In genomic region chr3:62875103-62876002, GRCh38 we compare ENCODE assay signal across 9 cellular contexts. TPM values are rescaled to one million over a fixed set of nuclear protein-coding genes. Genes with fewer than 3 reads are reported as not detected.
DNase-seq lines count a peak whose midpoint lies in the region; ATAC-seq and TF ChIP-seq lines count a peak whose summit lies in the region.
"Had no signal": no experiment of that assay in that cellular context is flagged by ENCODE, and none has a peak within 500 bp of the region (broad histone marks: within the 10 kb centered on the region; RNA-seq: fewer than 3 reads in every experiment).

TSS of gene CADPS (minus strand) at chr3:62875416. CDS start at chr3:62875029, 387 bp downstream.

- peaks cover 17% of the 10 kb centered on the region for H3K4me1 ChIP-seq in smooth muscle cell (ENCODE audit: low read depth)

- H3K36me3 Mint-ChIP-seq in activated B cell treated with CpG ODN at 0.5 μM for 24 hours (ENCODE audit: low read depth): no peaks in the 10 kb centered on the region

- H3K27me3 ChIP-seq in MG63 (peaks cover 11% of the 10 kb centered on the region), smooth muscle cell (ENCODE audit: low read depth) (peaks cover 28% of the 10 kb centered on the region)

- no peak within 1 kb of the TSS for H3K27ac ChIP-seq in smooth muscle cell (ENCODE audit: low read depth)

- peak within 1 kb of the TSS; percentile 56 for H2AFZ ChIP-seq in smooth muscle cell (ENCODE audit: low read depth)

- no peak for ATAC-seq in activated B cell treated with CpG ODN at 0.5 μM for 24 hours (ENCODE audit: low read depth)

- H3K27ac Mint-ChIP-seq in activated B cell treated with CpG ODN at 0.5 μM for 24 hours: no peak within 1 kb of the TSS
- H3K27ac Mint-ChIP-seq: dendritic cell treated with granulocyte-macrophage colony-stimulating factor and Interleukin-4, amounts not matched to agents 40 ng/mL and 50 ng/mL, for 4 days had no signal

- TF ChIP-seq CTCF in activated B cell treated with CpG ODN at 0.5 μM for 24 hours (IDR thresholded peaks at IDR 0.05) (no peak), smooth muscle cell (IDR thresholded peaks at IDR 0.05; ENCODE audit: borderline replicate concordance, insufficient read depth, poor library complexity, severe bottlenecking) (no peak)

- peak within 1 kb of the TSS; percentile 33 for H3K4me3 ChIP-seq in MG63
- peak within 1 kb of the TSS; percentile 80 for H3K4me3 ChIP-seq in iPS-11a (ENCODE audit: low read depth, low read length)
- peak within 1 kb of the TSS; percentile 65 for H3K4me3 ChIP-seq in smooth muscle cell

- no peaks in the 10 kb centered on the region for H4K20me1 ChIP-seq in smooth muscle cell (ENCODE audit: low read depth)

- 2% methylated on average over 50 of the region's 56 CpGs for WGBS in smooth muscle cell (ENCODE audit: low lambda C conversion rate)

- H3K9ac ChIP-seq in smooth muscle cell (ENCODE audit: low read depth): no peak within 1 kb of the TSS

- H3K36me3 ChIP-seq in MG63 (no peaks in the 10 kb centered on the region), smooth muscle cell (ENCODE audit: low read depth) (no peaks in the 10 kb centered on the region)

- CTCF ChIA-PET in activated B cell treated with CpG ODN at 0.5 μM for 24 hours (lab: Charles Lee): no interaction called here

- peaks cover 2% of the 10 kb centered on the region for H3K4me1 Mint-ChIP-seq in activated B cell treated with CpG ODN at 0.5 μM for 24 hours

- H3K79me2 ChIP-seq in smooth muscle cell (ENCODE audit: low read depth): no peaks in the 10 kb centered on the region

- peaks cover 43% of the 10 kb centered on the region for H3K27me3 Mint-ChIP-seq in activated B cell treated with CpG ODN at 0.5 μM for 24 hours

- H3K9me3 ChIP-seq in MG63: no peaks in the 10 kb centered on the region
- H3K9me3 ChIP-seq in smooth muscle cell (replicated peaks; ENCODE audit: low read depth): no peaks in the 10 kb centered on the region

- peak within 1 kb of the TSS; percentile 58 for H3K4me3 Mint-ChIP-seq in activated B cell treated with CpG ODN at 0.5 μM for 24 hours
- H3K4me3 Mint-ChIP-seq: dendritic cell treated with granulocyte-macrophage colony-stimulating factor and Interleukin-4, amounts not matched to agents 40 ng/mL and 50 ng/mL, for 4 days had no signal

- intact Hi-C loops in activated B cell treated with CpG ODN at 0.5 μM for 24 hours (cut with micrococcal nuclease): no loop called here

- H3K9me3 Mint-ChIP-seq in activated B cell treated with CpG ODN at 0.5 μM for 24 hours: peaks cover 4% of the 10 kb centered on the region
- H3K9me3 Mint-ChIP-seq: dendritic cell treated with granulocyte-macrophage colony-stimulating factor and Interleukin-4, amounts not matched to agents 40 ng/mL and 50 ng/mL, for 4 days had no signal

- no peaks in the 10 kb centered on the region for H3F3A ChIP-seq in smooth muscle cell (ENCODE audit: low read depth)

- POLR2A ChIA-PET in activated B cell treated with CpG ODN at 0.5 μM for 24 hours (lab: Charles Lee): no interaction called here

- peak within 1 kb of the TSS; percentile 94 for H3K4me2 ChIP-seq in smooth muscle cell

- DNase-seq in MG63 (peak; percentile 21), activated B cell treated with CpG ODN at 0.5 μM for 24 hours (no peak), smooth muscle cell (lab: John Stamatoyannopoulos, UW; ENCODE audit: unreplicated experiment) (no peak), glomerular visceral epithelial cell (ENCODE audit: extremely low spot score) (no peak)
- no peak for DNase-seq in activated T-cell treated with anti-CD3 and anti-CD28 coated beads, Interleukin-2, amount 50 U/mL, for 48 hours
- DNase-seq in stimulated activated CD4-positive, alpha-beta T cell treated with anti-CD3 and anti-CD28 coated beads, Interleukin-1b, Interleukin-23, amount 100 ng/mL, for 48 hours: no peak
- no peak for DNase-seq in activated CD4-positive, alpha-beta T cell treated with anti-CD3 and anti-CD28 coated beads, Interleukin-2, amount 50 U/mL, for 1 hour

RNA-seq across cellular contexts. Expression of gene CADPS, which starts in this region (rescaled TPM):
- total RNA-seq in MG63 (2014; rRNA removed; shearing (Covaris generic); ENCODE audit: low replicate concordance): 0.07 and 0.22 TPM in 2 replicates
- total RNA-seq in activated B cell treated with CpG ODN at 0.5 μM for 24 hours (0.05 TPM in 1 of 2 replicates, not detected in the other), smooth muscle cell (11.2 and 38.4 TPM in 2 replicates)
- polyA plus RNA-seq in smooth muscle cell: 4.4 and 5.1 TPM in 2 replicates

Comparison
In these comparisons a context has a peak if more than half of its experiments do, and no peak if none do; other contexts are left out.
1. Peak in DNase-seq and H3K4me3 ChIP-seq in MG63; RNA of the gene not detected or under 1 TPM.